Comparison of ENCODE assay signal across 1 cellular context in the genomic region with DNA sequence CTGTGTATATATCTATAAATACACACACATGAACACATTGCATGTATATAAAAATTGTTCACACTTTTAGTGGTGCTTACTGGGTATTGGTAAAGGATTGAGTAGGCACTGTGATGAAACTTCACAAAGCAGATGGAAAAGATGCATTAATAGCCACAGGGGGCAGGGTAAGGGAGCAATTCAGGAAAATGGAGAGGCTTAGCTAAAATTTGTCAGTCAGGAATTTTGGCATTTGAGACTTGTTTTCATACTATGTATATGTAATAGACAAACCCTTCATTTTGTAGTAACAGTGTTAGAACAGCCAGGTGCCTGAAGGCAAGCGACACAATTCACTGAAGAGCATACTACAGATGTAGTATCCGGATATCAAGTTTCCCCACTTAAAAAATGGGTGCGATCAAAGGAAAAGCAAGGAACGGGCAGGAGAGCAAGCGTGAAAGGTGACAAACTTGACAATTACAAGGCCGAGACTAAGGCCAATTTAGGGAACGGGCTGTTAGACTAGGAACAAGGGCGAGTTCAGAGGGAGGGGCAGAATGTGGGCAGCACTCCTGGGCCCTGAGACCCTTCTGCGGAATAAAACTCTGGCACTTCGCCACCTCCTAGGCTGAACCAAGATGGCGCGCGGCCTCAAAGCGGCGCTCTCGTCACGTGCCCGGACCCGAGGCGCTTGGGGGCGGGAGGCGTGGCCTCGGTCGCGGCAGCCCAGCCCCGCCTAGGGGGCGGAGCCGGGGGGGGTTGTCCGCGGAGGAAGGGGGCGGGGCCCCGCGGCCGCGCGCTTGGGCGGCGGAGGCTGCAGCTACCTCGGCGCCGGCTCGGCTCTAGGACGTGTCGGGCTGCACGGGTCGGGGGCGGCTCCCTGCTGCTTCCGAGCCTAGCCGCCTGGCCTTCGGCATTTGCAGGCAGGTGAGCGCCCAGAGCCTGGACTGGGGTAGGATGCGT.
TF ChIP-seq lines count a peak whose summit lies in the region.

A gene (plus strand): TSS at position 771 of the 945 bp plus-strand sequence. CDS start 12,518 bp downstream, outside the sequence.

TF ChIP-seq in K562, 482 proteins besides CTCF, POLR2A, EP300 and RAD21 (continued from another document):
- TF ChIP-seq SMARCA5 (IDR thresholded peaks at IDR 0.05) (0 out of 2 replicates have a peak, but pooled peaks have one; percentile 17), JUND (IDR thresholded peaks at IDR 0.05; ENCODE audit: borderline replicate concordance, low read depth, low read length) (0 out of 2 replicates have a peak, but pooled peaks have one; percentile 1), JUND (tag; IDR thresholded peaks at IDR 0.05; ENCODE audit: borderline replicate concordance, low read depth, low read length) (peak; percentile 72; the same call in 2 of the 3 replicates), TSC22D4 (tag; IDR thresholded peaks at IDR 0.05) (no peak), CHD4 (IDR thresholded peaks at IDR 0.05; ENCODE audit: insufficient read depth, insufficient replicate concordance, low read depth, low read length, poor library complexity, severe bottlenecking) (no peak), SREBF1 (IDR thresholded peaks at IDR 0.05; ENCODE audit: borderline replicate concordance, low read depth, low read length) (no peak), SRSF9 (IDR thresholded peaks at IDR 0.05; ENCODE audit: borderline replicate concordance, low read depth, low read length) (no peak), SP1 (CRISPR knock-in tag; IDR thresholded peaks at IDR 0.05) (peak; percentile 98), CEBPB (tag; IDR thresholded peaks at IDR 0.05) (no peak), MBD2 (IDR thresholded peaks at IDR 0.05; ENCODE audit: borderline replicate concordance, low read depth) (no peak), ZNF696 (CRISPR knock-in tag; conservative IDR thresholded peaks at IDR 0.05) (no peak), RB1 (IDR thresholded peaks at IDR 0.05; ENCODE audit: low read depth) (peak; percentile 88), BCL6 (CRISPR knock-in tag; IDR thresholded peaks at IDR 0.05) (peak; percentile 85), ZNF444 (CRISPR knock-in tag; IDR thresholded peaks at IDR 0.05) (peak; percentile 66; the same call in 1 of the 2 replicates), ZNF224 (CRISPR knock-in tag; IDR thresholded peaks at IDR 0.05) (no peak; the same call in 1 of the 2 replicates), GATAD2A (IDR thresholded peaks at IDR 0.05) (no peak), HNRNPH1 (optimal IDR thresholded peaks at IDR 0.05; ENCODE audit: low read depth, low read length) (no peak), SRSF7 (optimal IDR thresholded peaks at IDR 0.05; ENCODE audit: low read depth, low read length) (no peak), POLR2G (IDR thresholded peaks at IDR 0.05; ENCODE audit: low read depth, low read length) (peak; percentile 86), PRMT5 (CRISPR knock-in tag; IDR thresholded peaks at IDR 0.05) (no peak), OTX1 (CRISPR knock-in tag; IDR thresholded peaks at IDR 0.05) (peak; percentile 93), ZBTB1 (CRISPR knock-in tag; IDR thresholded peaks at IDR 0.05; ENCODE audit: borderline replicate concordance, low read depth) (no peak), CBFB (CRISPR knock-in tag; IDR thresholded peaks at IDR 0.05) (no peak), ZNF77 (CRISPR knock-in tag; IDR thresholded peaks at IDR 0.05) (peak; percentile 74; the same call in 1 of the 2 replicates), MEF2A (IDR thresholded peaks at IDR 0.05; ENCODE audit: control insufficient read depth, low read depth, low read length) (no peak), ZNF384 (IDR thresholded peaks at IDR 0.05; ENCODE audit: low read depth, low read length) (no peak; the same call in 1 of the 2 replicates), YBX1 (IDR thresholded peaks at IDR 0.05) (no peak)
- TF ChIP-seq, protein P1, sequence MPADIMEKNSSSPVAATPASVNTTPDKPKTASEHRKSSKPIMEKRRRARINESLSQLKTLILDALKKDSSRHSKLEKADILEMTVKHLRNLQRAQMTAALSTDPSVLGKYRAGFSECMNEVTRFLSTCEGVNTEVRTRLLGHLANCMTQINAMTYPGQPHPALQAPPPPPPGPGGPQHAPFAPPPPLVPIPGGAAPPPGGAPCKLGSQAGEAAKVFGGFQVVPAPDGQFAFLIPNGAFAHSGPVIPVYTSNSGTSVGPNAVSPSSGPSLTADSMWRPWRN (IDR thresholded peaks at IDR 0.05; ENCODE audit: low read depth), result no peak
- TF ChIP-seq, protein P2, sequence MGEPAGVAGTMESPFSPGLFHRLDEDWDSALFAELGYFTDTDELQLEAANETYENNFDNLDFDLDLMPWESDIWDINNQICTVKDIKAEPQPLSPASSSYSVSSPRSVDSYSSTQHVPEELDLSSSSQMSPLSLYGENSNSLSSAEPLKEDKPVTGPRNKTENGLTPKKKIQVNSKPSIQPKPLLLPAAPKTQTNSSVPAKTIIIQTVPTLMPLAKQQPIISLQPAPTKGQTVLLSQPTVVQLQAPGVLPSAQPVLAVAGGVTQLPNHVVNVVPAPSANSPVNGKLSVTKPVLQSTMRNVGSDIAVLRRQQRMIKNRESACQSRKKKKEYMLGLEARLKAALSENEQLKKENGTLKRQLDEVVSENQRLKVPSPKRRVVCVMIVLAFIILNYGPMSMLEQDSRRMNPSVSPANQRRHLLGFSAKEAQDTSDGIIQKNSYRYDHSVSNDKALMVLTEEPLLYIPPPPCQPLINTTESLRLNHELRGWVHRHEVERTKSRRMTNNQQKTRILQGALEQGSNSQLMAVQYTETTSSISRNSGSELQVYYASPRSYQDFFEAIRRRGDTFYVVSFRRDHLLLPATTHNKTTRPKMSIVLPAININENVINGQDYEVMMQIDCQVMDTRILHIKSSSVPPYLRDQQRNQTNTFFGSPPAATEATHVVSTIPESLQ (CRISPR knock-in tag; IDR thresholded peaks at IDR 0.05), result peak; percentile 98
- TF ChIP-seq, protein P3, sequence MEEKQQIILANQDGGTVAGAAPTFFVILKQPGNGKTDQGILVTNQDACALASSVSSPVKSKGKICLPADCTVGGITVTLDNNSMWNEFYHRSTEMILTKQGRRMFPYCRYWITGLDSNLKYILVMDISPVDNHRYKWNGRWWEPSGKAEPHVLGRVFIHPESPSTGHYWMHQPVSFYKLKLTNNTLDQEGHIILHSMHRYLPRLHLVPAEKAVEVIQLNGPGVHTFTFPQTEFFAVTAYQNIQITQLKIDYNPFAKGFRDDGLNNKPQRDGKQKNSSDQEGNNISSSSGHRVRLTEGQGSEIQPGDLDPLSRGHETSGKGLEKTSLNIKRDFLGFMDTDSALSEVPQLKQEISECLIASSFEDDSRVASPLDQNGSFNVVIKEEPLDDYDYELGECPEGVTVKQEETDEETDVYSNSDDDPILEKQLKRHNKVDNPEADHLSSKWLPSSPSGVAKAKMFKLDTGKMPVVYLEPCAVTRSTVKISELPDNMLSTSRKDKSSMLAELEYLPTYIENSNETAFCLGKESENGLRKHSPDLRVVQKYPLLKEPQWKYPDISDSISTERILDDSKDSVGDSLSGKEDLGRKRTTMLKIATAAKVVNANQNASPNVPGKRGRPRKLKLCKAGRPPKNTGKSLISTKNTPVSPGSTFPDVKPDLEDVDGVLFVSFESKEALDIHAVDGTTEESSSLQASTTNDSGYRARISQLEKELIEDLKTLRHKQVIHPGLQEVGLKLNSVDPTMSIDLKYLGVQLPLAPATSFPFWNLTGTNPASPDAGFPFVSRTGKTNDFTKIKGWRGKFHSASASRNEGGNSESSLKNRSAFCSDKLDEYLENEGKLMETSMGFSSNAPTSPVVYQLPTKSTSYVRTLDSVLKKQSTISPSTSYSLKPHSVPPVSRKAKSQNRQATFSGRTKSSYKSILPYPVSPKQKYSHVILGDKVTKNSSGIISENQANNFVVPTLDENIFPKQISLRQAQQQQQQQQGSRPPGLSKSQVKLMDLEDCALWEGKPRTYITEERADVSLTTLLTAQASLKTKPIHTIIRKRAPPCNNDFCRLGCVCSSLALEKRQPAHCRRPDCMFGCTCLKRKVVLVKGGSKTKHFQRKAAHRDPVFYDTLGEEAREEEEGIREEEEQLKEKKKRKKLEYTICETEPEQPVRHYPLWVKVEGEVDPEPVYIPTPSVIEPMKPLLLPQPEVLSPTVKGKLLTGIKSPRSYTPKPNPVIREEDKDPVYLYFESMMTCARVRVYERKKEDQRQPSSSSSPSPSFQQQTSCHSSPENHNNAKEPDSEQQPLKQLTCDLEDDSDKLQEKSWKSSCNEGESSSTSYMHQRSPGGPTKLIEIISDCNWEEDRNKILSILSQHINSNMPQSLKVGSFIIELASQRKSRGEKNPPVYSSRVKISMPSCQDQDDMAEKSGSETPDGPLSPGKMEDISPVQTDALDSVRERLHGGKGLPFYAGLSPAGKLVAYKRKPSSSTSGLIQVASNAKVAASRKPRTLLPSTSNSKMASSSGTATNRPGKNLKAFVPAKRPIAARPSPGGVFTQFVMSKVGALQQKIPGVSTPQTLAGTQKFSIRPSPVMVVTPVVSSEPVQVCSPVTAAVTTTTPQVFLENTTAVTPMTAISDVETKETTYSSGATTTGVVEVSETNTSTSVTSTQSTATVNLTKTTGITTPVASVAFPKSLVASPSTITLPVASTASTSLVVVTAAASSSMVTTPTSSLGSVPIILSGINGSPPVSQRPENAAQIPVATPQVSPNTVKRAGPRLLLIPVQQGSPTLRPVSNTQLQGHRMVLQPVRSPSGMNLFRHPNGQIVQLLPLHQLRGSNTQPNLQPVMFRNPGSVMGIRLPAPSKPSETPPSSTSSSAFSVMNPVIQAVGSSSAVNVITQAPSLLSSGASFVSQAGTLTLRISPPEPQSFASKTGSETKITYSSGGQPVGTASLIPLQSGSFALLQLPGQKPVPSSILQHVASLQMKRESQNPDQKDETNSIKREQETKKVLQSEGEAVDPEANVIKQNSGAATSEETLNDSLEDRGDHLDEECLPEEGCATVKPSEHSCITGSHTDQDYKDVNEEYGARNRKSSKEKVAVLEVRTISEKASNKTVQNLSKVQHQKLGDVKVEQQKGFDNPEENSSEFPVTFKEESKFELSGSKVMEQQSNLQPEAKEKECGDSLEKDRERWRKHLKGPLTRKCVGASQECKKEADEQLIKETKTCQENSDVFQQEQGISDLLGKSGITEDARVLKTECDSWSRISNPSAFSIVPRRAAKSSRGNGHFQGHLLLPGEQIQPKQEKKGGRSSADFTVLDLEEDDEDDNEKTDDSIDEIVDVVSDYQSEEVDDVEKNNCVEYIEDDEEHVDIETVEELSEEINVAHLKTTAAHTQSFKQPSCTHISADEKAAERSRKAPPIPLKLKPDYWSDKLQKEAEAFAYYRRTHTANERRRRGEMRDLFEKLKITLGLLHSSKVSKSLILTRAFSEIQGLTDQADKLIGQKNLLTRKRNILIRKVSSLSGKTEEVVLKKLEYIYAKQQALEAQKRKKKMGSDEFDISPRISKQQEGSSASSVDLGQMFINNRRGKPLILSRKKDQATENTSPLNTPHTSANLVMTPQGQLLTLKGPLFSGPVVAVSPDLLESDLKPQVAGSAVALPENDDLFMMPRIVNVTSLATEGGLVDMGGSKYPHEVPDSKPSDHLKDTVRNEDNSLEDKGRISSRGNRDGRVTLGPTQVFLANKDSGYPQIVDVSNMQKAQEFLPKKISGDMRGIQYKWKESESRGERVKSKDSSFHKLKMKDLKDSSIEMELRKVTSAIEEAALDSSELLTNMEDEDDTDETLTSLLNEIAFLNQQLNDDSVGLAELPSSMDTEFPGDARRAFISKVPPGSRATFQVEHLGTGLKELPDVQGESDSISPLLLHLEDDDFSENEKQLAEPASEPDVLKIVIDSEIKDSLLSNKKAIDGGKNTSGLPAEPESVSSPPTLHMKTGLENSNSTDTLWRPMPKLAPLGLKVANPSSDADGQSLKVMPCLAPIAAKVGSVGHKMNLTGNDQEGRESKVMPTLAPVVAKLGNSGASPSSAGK (IDR thresholded peaks at IDR 0.05), result peak; percentile 100
- TF ChIP-seq, protein P4, sequence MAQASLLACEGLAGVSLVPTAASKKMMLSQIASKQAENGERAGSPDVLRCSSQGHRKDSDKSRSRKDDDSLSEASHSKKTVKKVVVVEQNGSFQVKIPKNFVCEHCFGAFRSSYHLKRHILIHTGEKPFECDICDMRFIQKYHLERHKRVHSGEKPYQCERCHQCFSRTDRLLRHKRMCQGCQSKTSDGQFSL (CRISPR knock-in tag; IDR thresholded peaks at IDR 0.05), result peak; percentile 93
- TF ChIP-seq, protein P4 (tag; IDR thresholded peaks at IDR 0.05), result peak; percentile 73 to 85; a peak in 3 of 4 replicates
TF ChIP-seq in K562: peak in this region for 242.
